In genomic region chr3:129602730-129603560, GRCh38 we compare ENCODE assay signal across 10 cellular contexts. TPM values are rescaled to one million over a fixed set of nuclear protein-coding genes. Genes with fewer than 3 reads are reported as not detected.
DNase-seq lines count a peak whose midpoint lies in the region; ATAC-seq and TF ChIP-seq lines count a peak whose summit lies in the region.
"Had no signal": no experiment of that assay in that cellular context is flagged by ENCODE, and none has a peak within 500 bp of the region (broad histone marks: within the 10 kb centered on the region; RNA-seq: fewer than 3 reads in every experiment).

No MANE protein-coding gene starts in this region.

- H3K27me3 ChIP-seq in lower lobe of right lung (ENCODE audit: low read depth) = no peaks in the 10 kb centered on the region

- peak; percentile 69 for DNase-seq in DMS 273 (lab: John Stamatoyannopoulos, UW; ENCODE audit: unreplicated experiment)
- DNase-seq in DMS 273 treated with DMSO at 0.1 percent for 48 hours (lab: John Stamatoyannopoulos, UW) = no peak
- peak; percentile 84 for DNase-seq in dedifferentiated amniotic fluid mesenchymal stem cell (ENCODE audit: extremely low spot score)
- DNase-seq in lower lobe of right lung = peak; percentile 67
- DNase-seq in ureter (ENCODE audit: low spot score) = peak; percentile 75
- DNase-seq in SHP77 treated with DMSO at 0.1 percent for 48 hours (lab: John Stamatoyannopoulos, UW) = no peak
- DNase-seq in stimulated activated CD4-positive, alpha-beta T cell treated with anti-CD3 and anti-CD28 coated beads, Interleukin-15, amount 100 ng/mL, for 24 hours = no peak

- peaks cover 78% of the 10 kb centered on the region for H3K4me1 ChIP-seq in lower lobe of right lung

- intact Hi-C loops in lower lobe of right lung (cut with DNase I) = no loop called here

- no peaks in the 10 kb centered on the region for H3K36me3 ChIP-seq in lower lobe of right lung

- no peak for TF ChIP-seq CTCF in lower lobe of right lung (IDR thresholded peaks at IDR 0.05)

- ATAC-seq in lower lobe of right lung (peak; percentile 44 to 59), HG03469 (IDR thresholded peaks at IDR 0.05; ENCODE audit: unreplicated experiment) (no peak)

- peak overlapping the region; percentile 70 for H3K4me3 ChIP-seq in lower lobe of right lung

- H3K27ac ChIP-seq in lower lobe of right lung = peak overlapping the region; percentile 89
- H3K27ac ChIP-seq: 22Rv1 had no signal

- no peaks in the 10 kb centered on the region for H3K9me3 ChIP-seq in lower lobe of right lung

RNA-seq across cellular contexts. Expression of gene PLXND1, which starts 3.5 kb away (rescaled TPM):
- total RNA-seq in lower lobe of right lung = 233 TPM
- 138 TPM for total RNA-seq in ureter

RNA-seq across cellular contexts. Expression of gene H1-8, which starts 60.0 kb away (rescaled TPM):
- total RNA-seq in lower lobe of right lung (not detected), ureter (not detected)
- total RNA-seq: progenitor cell of endocrine pancreas had no signal

Comparison
In these comparisons a context has a peak if more than half of its experiments do, and no peak if none do; other contexts are left out.
1. DNase-seq: peak in DMS 273 (single experiment), dedifferentiated amniotic fluid mesenchymal stem cell (single experiment), lower lobe of right lung (single experiment) and ureter (single experiment); none in DMS 273 treated with DMSO at 0.1 percent for 48 hours (single experiment), SHP77 treated with DMSO at 0.1 percent for 48 hours (single experiment) and stimulated activated CD4-positive, alpha-beta T cell treated with anti-CD3 and anti-CD28 coated beads, Interleukin-15, amount 100 ng/mL, for 24 hours (single experiment).